Comparison of ENCODE assay signal across 25 cellular contexts in the genomic region with DNA sequence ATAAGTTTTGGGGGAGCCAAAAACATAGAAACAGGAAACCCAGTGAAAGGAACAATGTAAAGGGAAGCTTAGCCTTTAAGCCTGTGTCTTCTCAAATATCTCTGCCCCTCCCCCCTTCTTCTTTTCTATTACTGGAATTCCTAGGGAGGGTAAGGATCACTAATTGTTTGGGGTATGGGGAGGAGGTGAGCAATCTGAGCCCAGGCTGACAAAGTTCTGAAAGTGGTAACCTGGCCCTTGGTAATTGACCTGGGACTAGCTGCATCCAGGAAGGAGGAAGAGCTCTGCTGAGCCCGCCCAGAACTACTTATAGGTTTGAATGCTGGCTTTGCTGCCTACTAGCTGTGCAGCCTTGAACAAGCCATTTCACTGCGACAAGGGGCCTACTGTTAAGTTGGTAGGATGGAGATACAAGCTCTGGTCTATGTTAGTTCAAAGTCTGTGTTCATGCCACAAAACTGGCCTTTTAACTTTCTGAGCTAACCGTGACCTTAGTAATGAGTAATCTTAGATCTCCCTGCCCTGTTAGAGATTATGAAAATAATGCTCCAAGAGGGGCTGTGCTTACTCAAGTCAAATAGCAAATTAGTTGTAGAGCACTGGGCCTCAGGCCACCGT. TPM values are rescaled to one million over a fixed set of nuclear protein-coding genes. Genes with fewer than 3 reads are reported as not detected.
"Had no signal": no experiment of that assay in that cellular context is flagged by ENCODE, and none has a peak within 500 bp of the region (broad histone marks: within the 10 kb centered on the region; RNA-seq: fewer than 3 reads in every experiment).

No MANE protein-coding gene starts in this region.

- H3K36me3 ChIP-seq: esophagus muscularis mucosa, gastroesophageal sphincter, heart left ventricle, thyroid gland had no signal

- ATAC-seq: activated T-cell treated with anti-CD3 and anti-CD28 coated beads, Interleukin-2, amount 50 U/mL, for 72 hours; gastroesophageal sphincter; heart left ventricle; natural killer cell had no signal

- FAIRE-seq: urothelium cell line had no signal

- H3K27me3 ChIP-seq: gastroesophageal sphincter, thyroid gland had no signal

- H3K27ac ChIP-seq: esophagus muscularis mucosa, gastroesophageal sphincter, heart left ventricle, thyroid gland had no signal

- H3K4me1 ChIP-seq: esophagus muscularis mucosa, gastroesophageal sphincter, heart left ventricle, thyroid gland had no signal

- H3K9me3 ChIP-seq: esophagus muscularis mucosa, gastroesophageal sphincter, heart left ventricle, thyroid gland had no signal

- DNase-seq: activated CD4-positive, CD25-positive, alpha-beta regulatory T cell treated with anti-CD3 and anti-CD28 coated beads, Interleukin-2, amount 50 U/mL, for 72 hours; activated CD8-positive, alpha-beta memory T cell treated with anti-CD3 and anti-CD28 coated beads for 24 hours; activated CD8-positive, alpha-beta memory T cell treated with anti-CD3 and anti-CD28 coated beads, Interleukin-2, amount 50 U/mL, for 48 hours; activated effector memory CD4-positive, alpha-beta T cell treated with anti-CD3 and anti-CD28 coated beads, Interleukin-2, amount 50 U/mL, for 16 hours; activated T-cell treated with anti-CD3 and anti-CD28 coated beads, Interleukin-2, amount 50 U/mL, for 72 hours; cerebellar nuclear complex; cortex of kidney; effector CD4-positive, alpha-beta T cell; heart left ventricle; kidney glomerular epithelial cell; natural killer cell; retina; stimulated activated CD4-positive, alpha-beta T cell treated with anti-CD3 and anti-CD28 coated beads, Interleukin-12 subunit alpha, Interleukin-12 subunit beta, amount 100 ng/mL, for 4 hours; stimulated activated CD4-positive, alpha-beta T cell treated with anti-CD3 and anti-CD28 coated beads, Interleukin-1b, Interleukin-23, amount 100 ng/mL, for 48 hours; stimulated activated naive CD4-positive, alpha-beta T cell treated with Interleukin-2 at 50 U/mL for 16 hours; thyroid gland had no signal

- H3K4me3 ChIP-seq: esophagus muscularis mucosa, gastroesophageal sphincter, heart left ventricle, thyroid gland had no signal

RNA-seq across cellular contexts. Expression of gene DGKK, which starts 37.8 kb away (rescaled TPM):
- total RNA-seq: activated T-cell treated with anti-CD3 and anti-CD28 coated beads, Interleukin-2, amount 50 U/mL, for 72 hours; bronchial epithelial cell; endothelial cell of umbilical vein; esophagus muscularis mucosa; heart left ventricle; lower leg skin; posterior vena cava; subcutaneous adipose tissue; T-helper 1 cell treated with Interleukin-12 subunit alpha and Interleukin-12 subunit beta and Interleukin-4 antibody, amounts not matched to agents 30 ng/mL and 1 ng/mL, for 36 hours; thyroid gland had no signal
- polyA plus RNA-seq: endothelial cell of umbilical vein, heart left ventricle had no signal
